ENCODE assay signal across 17 cellular contexts in the genomic region with DNA sequence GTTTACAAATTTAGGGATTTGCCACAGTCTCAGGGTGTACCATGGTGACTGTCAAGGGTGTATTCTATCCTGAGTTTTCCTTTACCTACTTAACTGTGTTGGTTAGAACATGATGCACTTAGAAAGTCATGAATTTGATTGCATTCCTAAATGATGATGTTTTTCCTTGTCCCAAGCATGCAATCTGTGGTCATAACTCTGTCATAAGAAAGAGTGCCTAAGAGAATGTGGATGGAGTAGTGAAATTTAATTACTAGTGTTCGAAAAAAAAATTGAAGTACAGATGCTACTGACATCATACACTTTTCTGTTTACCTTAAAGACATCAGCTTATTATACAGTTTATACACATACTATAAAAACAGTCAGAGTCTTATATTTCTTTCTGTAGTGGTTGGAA.
A peak's percentile ranks its signal among the peaks of the same experiment; 100 is the strongest.
DNase-seq lines count a peak whose midpoint lies in the region; ATAC-seq, FAIRE-seq and TF ChIP-seq lines count a peak whose summit lies in the region.
"Had no signal": no experiment of that assay in that cellular context is flagged by ENCODE, and none has a peak within 500 bp of the region (broad histone marks: within the 10 kb centered on the region; RNA-seq: fewer than 3 reads in every experiment).

No MANE protein-coding gene starts in this region.

- no peaks in the 10 kb centered on the region for H3K9me3 ChIP-seq in osteoblast (ENCODE audit: low read depth, low read length)
- H3K9me3 ChIP-seq: gastrocnemius medialis, mucosa of descending colon had no signal

- FAIRE-seq in GM12891 (lab: Jason Lieb, UNC): no peak
- FAIRE-seq: islet of Langerhans had no signal

- no peaks in the 10 kb centered on the region for H3K4me1 ChIP-seq in osteoblast (ENCODE audit: insufficient read depth, low read length)
- H3K4me1 ChIP-seq: gastrocnemius medialis, spleen had no signal

- no peak overlapping the region for H2AFZ ChIP-seq in osteoblast (ENCODE audit: low read length)

- H4K20me1 ChIP-seq in osteoblast (ENCODE audit: insufficient read depth, low read length): no peaks in the 10 kb centered on the region

- no peak for TF ChIP-seq POLR2A in GM12891 (IDR thresholded peaks at IDR 0.05; ENCODE audit: low read depth, low read length)

- no peaks in the 10 kb centered on the region for H3K36me3 ChIP-seq in osteoblast (ENCODE audit: insufficient read depth, low read length)
- H3K36me3 ChIP-seq: gastrocnemius medialis, SJCRH30, spleen had no signal

- no peak overlapping the region for H3K4me3 ChIP-seq in osteoblast (ENCODE audit: insufficient read depth, low read length)
- H3K4me3 ChIP-seq: gastrocnemius medialis, mucosa of descending colon, SJCRH30, spleen had no signal

- H3K27ac ChIP-seq in osteoblast (ENCODE audit: low read depth, low read length): peak overlapping the region; percentile 14
- H3K27ac ChIP-seq: gastrocnemius medialis, SJCRH30, spleen had no signal

- H3K79me2 ChIP-seq in osteoblast (ENCODE audit: insufficient read depth, low read length): no peaks in the 10 kb centered on the region

- DNase-seq in Daoy (ENCODE audit: low read depth) (peak; percentile 17), NCI-H226 (peak; percentile 32), dedifferentiated amniotic fluid mesenchymal stem cell (ENCODE audit: extremely low spot score) (peak; percentile 77), osteoblast (ENCODE audit: insufficient read length, low spot score, missing footprints) (no peak), D341Med (ENCODE audit: low spot score) (no peak), GM12891 (ENCODE audit: insufficient read length, low spot score) (no peak), germinal center (ENCODE audit: low spot score) (no peak)
- DNase-seq: activated CD4-positive, alpha-beta memory T cell treated with anti-CD3 and anti-CD28 coated beads for 36 hours; amygdala; C1 segment of cervical spinal cord; DMS79; gastrocnemius medialis; mucosa of descending colon; spleen had no signal

- no peaks in the 10 kb centered on the region for H3K27me3 ChIP-seq in osteoblast (ENCODE audit: insufficient read depth, low read length)
- H3K27me3 ChIP-seq: gastrocnemius medialis, SJCRH30, spleen had no signal

- no peak for ATAC-seq in HG02885 (IDR thresholded peaks at IDR 0.05; ENCODE audit: poor library complexity, unreplicated experiment)
- ATAC-seq: gastrocnemius medialis, mucosa of descending colon had no signal

- no peak overlapping the region for H3K4me2 ChIP-seq in osteoblast (ENCODE audit: insufficient read depth, low read length)

- TF ChIP-seq CTCF in osteoblast (IDR thresholded peaks at IDR 0.05; ENCODE audit: extremely low read depth, low read depth, low read length): no peak

TF ChIP-seq in GM12891, 5 proteins besides CTCF, POLR2A, EP300 and RAD21:
- TF ChIP-seq PAX5 (IDR thresholded peaks at IDR 0.05; ENCODE audit: insufficient read depth, low read length, severe bottlenecking) (no peak), POLR2AphosphoS5 (IDR thresholded peaks at IDR 0.05; ENCODE audit: low read depth, low read length) (no peak), SPI1 (IDR thresholded peaks at IDR 0.05; ENCODE audit: low read depth, low read length) (no peak), TAF1 (IDR thresholded peaks at IDR 0.05; ENCODE audit: low read depth, low read length) (no peak), POU2F2 (IDR thresholded peaks at IDR 0.05; ENCODE audit: low read depth, low read length) (no peak)
TF ChIP-seq in GM12891: peak in this region for 0.

Comparison
In these comparisons a context has a peak if more than half of its experiments do, and no peak if none do; other contexts are left out.
1. DNase-seq: peak in Daoy (single experiment), NCI-H226 (single experiment) and dedifferentiated amniotic fluid mesenchymal stem cell (single experiment); none in osteoblast (single experiment), D341Med (single experiment), GM12891 (single experiment) and germinal center (single experiment).